In the genomic region with DNA sequence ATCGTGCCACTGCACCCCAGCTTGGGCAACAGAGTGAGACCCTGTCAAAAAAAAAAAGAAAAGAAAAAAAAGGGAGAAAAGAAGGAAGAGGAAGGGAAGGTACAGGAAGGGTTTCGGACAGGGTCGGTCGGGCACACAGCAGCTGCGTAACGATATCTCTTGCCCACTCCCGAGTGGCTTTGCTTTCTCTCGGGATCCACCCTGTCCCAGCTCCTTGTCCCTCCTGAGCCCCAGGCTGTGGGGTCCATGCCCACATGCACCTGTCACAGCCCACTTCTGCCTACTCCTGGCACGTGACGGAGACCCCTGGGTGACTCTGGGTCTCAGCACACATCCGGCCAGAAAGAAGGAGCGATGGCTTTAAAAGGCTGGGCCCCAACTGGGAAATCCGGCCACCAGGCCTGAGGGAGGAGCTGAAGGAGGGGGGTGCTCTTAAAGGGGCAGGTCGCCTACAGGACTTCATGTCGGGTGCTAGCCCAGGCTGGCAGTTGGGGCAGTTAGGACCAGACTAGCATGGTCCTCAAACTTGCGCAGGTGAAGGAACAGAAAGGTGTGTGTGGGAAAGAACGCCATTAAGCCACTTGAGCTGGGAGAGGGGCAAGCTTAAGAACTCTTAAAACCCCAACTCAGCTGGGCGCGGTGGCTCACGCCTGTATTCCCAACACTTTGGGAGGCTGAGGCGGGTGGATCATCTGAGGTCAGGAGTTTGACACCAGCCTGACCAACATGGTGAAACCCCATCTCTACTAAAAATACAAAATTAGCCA, we compare ENCODE assay signal across 8 cellular contexts. TPM values are rescaled to one million over a fixed set of nuclear protein-coding genes. Genes with fewer than 3 reads are reported as not detected.
DNase-seq lines count a peak whose midpoint lies in the region; ATAC-seq lines count a peak whose summit lies in the region.

A gene with protein sequence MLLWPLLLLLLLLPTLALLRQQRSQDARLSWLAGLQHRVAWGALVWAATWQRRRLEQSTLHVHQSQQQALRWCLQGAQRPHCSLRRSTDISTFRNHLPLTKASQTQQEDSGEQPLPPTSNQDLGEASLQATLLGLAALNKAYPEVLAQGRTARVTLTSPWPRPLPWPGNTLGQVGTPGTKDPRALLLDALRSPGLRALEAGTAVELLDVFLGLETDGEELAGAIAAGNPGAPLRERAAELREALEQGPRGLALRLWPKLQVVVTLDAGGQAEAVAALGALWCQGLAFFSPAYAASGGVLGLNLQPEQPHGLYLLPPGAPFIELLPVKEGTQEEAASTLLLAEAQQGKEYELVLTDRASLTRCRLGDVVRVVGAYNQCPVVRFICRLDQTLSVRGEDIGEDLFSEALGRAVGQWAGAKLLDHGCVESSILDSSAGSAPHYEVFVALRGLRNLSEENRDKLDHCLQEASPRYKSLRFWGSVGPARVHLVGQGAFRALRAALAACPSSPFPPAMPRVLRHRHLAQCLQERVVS (minus strand): TSS at position 362 of the 767 bp plus-strand sequence. CDS start 913 bp downstream, outside the sequence.

- peak within 1 kb of the TSS; percentile 83 for H3K27ac ChIP-seq in cingulate gyrus (ENCODE audit: low read depth, low read length)

- DNase-seq in A172 (ENCODE audit: low spot score) (peak; percentile 77), NCI-H510A (lab: John Stamatoyannopoulos, UW) (peak; percentile 55), left kidney (ENCODE audit: low read depth, low spot score) (peak; percentile 94)
- DNase-seq in activated CD4-positive, alpha-beta T cell treated with anti-CD3 and anti-CD28 coated beads for 24 hours (ENCODE audit: low read depth in 2 of 2) = peak; percentile 64 to 68
- DNase-seq in stimulated activated CD4-positive, alpha-beta T cell treated with anti-CD3 and anti-CD28 coated beads, Interleukin-1b, Interleukin-23, amount 100 ng/mL, for 48 hours = peak; percentile 81

- ATAC-seq in GM18861 (IDR thresholded peaks at IDR 0.05; ENCODE audit: unreplicated experiment) (peak; percentile 79), HG03108 (IDR thresholded peaks at IDR 0.05; ENCODE audit: unreplicated experiment) (peak; percentile 91)

RNA-seq across cellular contexts. Expression of the gene that starts here (rescaled TPM):
- total RNA-seq in A172 (2014; rRNA removed; shearing (Covaris generic)) = 27.0 and 31.5 TPM in 2 replicates

Comparison
In these comparisons a context has a peak if more than half of its experiments do, and no peak if none do; other contexts are left out.
1. Peak in every context shown above with its lines: DNase-seq, ATAC-seq and H3K27ac ChIP-seq.